In the genomic region with DNA sequence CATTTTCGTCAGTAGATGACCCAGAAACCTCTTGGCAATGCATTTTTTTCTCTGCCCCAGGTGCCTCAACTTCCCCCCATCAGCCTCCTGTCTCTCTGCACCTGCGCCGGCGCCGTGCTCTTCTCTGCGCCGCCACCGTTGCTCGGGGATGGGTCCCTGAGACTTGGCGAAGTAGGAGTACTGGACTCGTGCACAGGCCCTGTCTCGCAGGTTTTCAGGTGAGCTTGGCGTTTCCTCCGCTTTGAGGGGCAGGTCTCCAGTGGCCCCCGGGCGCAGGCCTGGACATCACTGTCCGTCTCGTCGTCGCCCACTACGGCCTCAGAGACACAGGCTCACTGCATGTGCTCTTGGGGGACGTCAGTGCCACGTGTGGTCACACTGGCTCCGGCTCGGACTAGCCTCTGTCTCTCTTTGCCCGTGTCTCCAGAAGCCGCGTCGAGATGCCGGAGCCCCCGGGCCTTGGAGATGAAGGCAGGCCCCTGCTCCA, we compare ENCODE assay signal across 8 cellular contexts.
DNase-seq lines count a peak whose midpoint lies in the region; ATAC-seq and TF ChIP-seq lines count a peak whose summit lies in the region.
"Not testable (repeated sequence)": the region's sequence is repeated elsewhere in the genome, so short reads cannot be mapped to it uniquely, and the experiment has no call there.

No MANE protein-coding gene starts in this region.

- not testable (repeated sequence) for H3F3A ChIP-seq in neural cell (ENCODE audit: insufficient read depth, low read length, poor library complexity, severe bottlenecking)

- not testable (repeated sequence) for H3K27ac ChIP-seq in AG04450 (ENCODE audit: low read depth, low read length); SJCRH30; neural cell (ENCODE audit: low read length)
- H3K27ac ChIP-seq in heart left ventricle, result peak overlapping the region in 6 of 12 donors; percentile 51 to 87 (median 76)

- not testable (repeated sequence) for H4K20me1 ChIP-seq in neural cell (ENCODE audit: insufficient read depth)

- not testable (repeated sequence) for TF ChIP-seq CTCF in AG04450 (IDR thresholded peaks at IDR 0.05; ENCODE audit: low read depth, low read length); choroid plexus epithelial cell (conservative IDR thresholded peaks at IDR 0.05; ENCODE audit: low read depth, low read length); heart left ventricle (IDR thresholded peaks at IDR 0.05); neural cell (IDR thresholded peaks at IDR 0.05; ENCODE audit: poor library complexity, severe bottlenecking)

- not testable (repeated sequence) for H3K27me3 Mint-ChIP-seq in activated T-helper 1 cell treated with anti-CD3 and anti-CD28 coated beads, Interleukin-12 subunit alpha, Interleukin-12 subunit beta, Interleukin-2, Interleukin-4 antibody, amounts not matched to agents 30 ng/mL and 10 ng/mL and 1 ng/mL, durations not matched to agents 14 hours and 24 hours and 36 hours (ENCODE audit: insufficient read depth)

- not testable (repeated sequence) for H3K9me3 ChIP-seq in AG04450 (ENCODE audit: control insufficient read depth, insufficient read depth, low read length); HAP-1; SJCRH30 (replicated peaks); heart left ventricle; neural cell (ENCODE audit: low read length)

- not testable (repeated sequence) for H3K4me1 ChIP-seq in HAP-1, SJCRH30, heart left ventricle

- H3K9me3 Mint-ChIP-seq in activated T-helper 1 cell treated with anti-CD3 and anti-CD28 coated beads, Interleukin-12 subunit alpha, Interleukin-12 subunit beta, Interleukin-2, Interleukin-4 antibody, amounts not matched to agents 30 ng/mL and 10 ng/mL and 1 ng/mL, durations not matched to agents 14 hours and 24 hours and 36 hours; stimulated activated effector memory CD8-positive, alpha-beta T cell treated with anti-CD3 and anti-CD28 coated beads, Interleukin-12 subunit alpha, Interleukin-12 subunit beta, amount 100 ng/mL, for 72 hours: not testable (repeated sequence)

- WGBS in heart left ventricle, 4 donors, result 22 to 42% (median 40%) methylated on average over 19 to 21 of the region's 31 CpGs; no CpG with 5 or more reads in 1 of the 4 donors

- not testable (repeated sequence) for TF ChIP-seq POLR2A in heart left ventricle (IDR thresholded peaks at IDR 0.05)

- H3K79me2 ChIP-seq in neural cell (replicated peaks; ENCODE audit: insufficient read depth, low read length), result not testable (repeated sequence)

- TF ChIP-seq EP300 in neural cell (conservative IDR thresholded peaks at IDR 0.05; ENCODE audit: poor library complexity, severe bottlenecking), result not testable (repeated sequence)

- not testable (repeated sequence) for H3K9ac ChIP-seq in neural cell (ENCODE audit: low read length)

- H3K9me2 ChIP-seq in neural cell (ENCODE audit: insufficient read depth, low read length), result not testable (repeated sequence)

- not testable (repeated sequence) for ATAC-seq in heart left ventricle; stimulated activated effector memory CD8-positive, alpha-beta T cell treated with anti-CD3 and anti-CD28 coated beads, Interleukin-12 subunit alpha, Interleukin-12 subunit beta, amount 100 ng/mL, for 72 hours

- H3K36me3 ChIP-seq in HAP-1 (replicated peaks); SJCRH30; heart left ventricle; neural cell (ENCODE audit: insufficient read depth, low read length): not testable (repeated sequence)

- not testable (repeated sequence) for H3K36me3 Mint-ChIP-seq in activated T-helper 1 cell treated with anti-CD3 and anti-CD28 coated beads, Interleukin-12 subunit alpha, Interleukin-12 subunit beta, Interleukin-2, Interleukin-4 antibody, amounts not matched to agents 30 ng/mL and 10 ng/mL and 1 ng/mL, durations not matched to agents 14 hours and 24 hours and 36 hours (ENCODE audit: low read depth)
- H3K36me3 Mint-ChIP-seq in stimulated activated effector memory CD8-positive, alpha-beta T cell treated with anti-CD3 and anti-CD28 coated beads, Interleukin-12 subunit alpha, Interleukin-12 subunit beta, amount 100 ng/mL, for 72 hours, result peaks cover 10% of the 10 kb centered on the region

- not testable (repeated sequence) for H2AFZ ChIP-seq in neural cell (ENCODE audit: low read depth, low read length)

- not testable (repeated sequence) for H3K4me1 Mint-ChIP-seq in activated T-helper 1 cell treated with anti-CD3 and anti-CD28 coated beads, Interleukin-12 subunit alpha, Interleukin-12 subunit beta, Interleukin-2, Interleukin-4 antibody, amounts not matched to agents 30 ng/mL and 10 ng/mL and 1 ng/mL, durations not matched to agents 14 hours and 24 hours and 36 hours (ENCODE audit: low read depth); stimulated activated effector memory CD8-positive, alpha-beta T cell treated with anti-CD3 and anti-CD28 coated beads, Interleukin-12 subunit alpha, Interleukin-12 subunit beta, amount 100 ng/mL, for 72 hours

- H3K4me2 ChIP-seq in neural cell (ENCODE audit: low read length), result not testable (repeated sequence)

- in situ Hi-C loops in HAP-1 (cut with MboI; ENCODE audit: low sequenced_read_pairs), result not testable (repeated sequence)

- H3K27ac Mint-ChIP-seq in activated T-helper 1 cell treated with anti-CD3 and anti-CD28 coated beads, Interleukin-12 subunit alpha, Interleukin-12 subunit beta, Interleukin-2, Interleukin-4 antibody, amounts not matched to agents 30 ng/mL and 10 ng/mL and 1 ng/mL, durations not matched to agents 14 hours and 24 hours and 36 hours, result peak overlapping the region; percentile 81
- H3K27ac Mint-ChIP-seq in stimulated activated effector memory CD8-positive, alpha-beta T cell treated with anti-CD3 and anti-CD28 coated beads, Interleukin-12 subunit alpha, Interleukin-12 subunit beta, amount 100 ng/mL, for 72 hours, result peak overlapping the region; percentile 43

- H3K4me3 Mint-ChIP-seq in activated T-helper 1 cell treated with anti-CD3 and anti-CD28 coated beads, Interleukin-12 subunit alpha, Interleukin-12 subunit beta, Interleukin-2, Interleukin-4 antibody, amounts not matched to agents 30 ng/mL and 10 ng/mL and 1 ng/mL, durations not matched to agents 14 hours and 24 hours and 36 hours, result peak overlapping the region; percentile 99
- peak overlapping the region; percentile 83 for H3K4me3 Mint-ChIP-seq in stimulated activated effector memory CD8-positive, alpha-beta T cell treated with anti-CD3 and anti-CD28 coated beads, Interleukin-12 subunit alpha, Interleukin-12 subunit beta, amount 100 ng/mL, for 72 hours

- POLR2A ChIA-PET in AG04450 (lab: Yijun Ruan, JAX), result not testable (repeated sequence)

- DNase-seq in AG04450 (ENCODE audit: low read depth, low spot score); HAP-1 (ENCODE audit: low spot score in 2 of 2); SJCRH30; activated T-helper 1 cell treated with anti-CD3 and anti-CD28 coated beads, Interleukin-12 subunit alpha, Interleukin-12 subunit beta, Interleukin-2, Interleukin-4 antibody, amounts not matched to agents 30 ng/mL and 10 ng/mL and 1 ng/mL, durations not matched to agents 14 hours and 24 hours and 36 hours (ENCODE audit: low spot score); choroid plexus epithelial cell (ENCODE audit: low read depth): not testable (repeated sequence)
- peak in 2 of 5 donors; percentile 22 to 34 for DNase-seq in heart left ventricle
- DNase-seq in stimulated activated effector memory CD8-positive, alpha-beta T cell treated with anti-CD3 and anti-CD28 coated beads, Interleukin-12 subunit alpha, Interleukin-12 subunit beta, amount 100 ng/mL, for 72 hours (ENCODE audit: low spot score in 2 of 2), result peak in 1 of 2 donors; percentile 51

- not testable (repeated sequence) for TF ChIP-seq RAD21 in neural cell (conservative IDR thresholded peaks at IDR 0.05)

- not testable (repeated sequence) for H3K27me3 ChIP-seq in AG04450 (ENCODE audit: control insufficient read depth, insufficient read depth, low read length); HAP-1 (ENCODE audit: low read depth); SJCRH30; heart left ventricle; neural cell (ENCODE audit: insufficient read depth, low read depth, low read length)

- intact Hi-C loops in activated T-helper 1 cell treated with anti-CD3 and anti-CD28 coated beads, Interleukin-12 subunit alpha, Interleukin-12 subunit beta, Interleukin-2, Interleukin-4 antibody, amounts not matched to agents 30 ng/mL and 10 ng/mL and 1 ng/mL, durations not matched to agents 14 hours and 24 hours and 36 hours (cut with micrococcal nuclease); heart left ventricle (cut with DNase I): not testable (repeated sequence)

- H3K4me3 ChIP-seq in AG04450 (ENCODE audit: low read depth, low read length), result peak overlapping the region; percentile 41
- peak overlapping the region; percentile 50 for H3K4me3 ChIP-seq in HAP-1
- peak overlapping the region; percentile 71 for H3K4me3 ChIP-seq in SJCRH30
- H3K4me3 ChIP-seq in choroid plexus epithelial cell (ENCODE audit: low read depth, low read length), result peak overlapping the region; percentile 68
- peak overlapping the region; percentile 32 to 76 (median 53) for H3K4me3 ChIP-seq in heart left ventricle
- peak overlapping the region; percentile 62 for H3K4me3 ChIP-seq in neural cell (ENCODE audit: low read length)

- CTCF ChIA-PET in AG04450 (lab: Charles Lee), result not testable (repeated sequence)
